ENCODE assay signal across 2 cellular contexts in the genomic region with DNA sequence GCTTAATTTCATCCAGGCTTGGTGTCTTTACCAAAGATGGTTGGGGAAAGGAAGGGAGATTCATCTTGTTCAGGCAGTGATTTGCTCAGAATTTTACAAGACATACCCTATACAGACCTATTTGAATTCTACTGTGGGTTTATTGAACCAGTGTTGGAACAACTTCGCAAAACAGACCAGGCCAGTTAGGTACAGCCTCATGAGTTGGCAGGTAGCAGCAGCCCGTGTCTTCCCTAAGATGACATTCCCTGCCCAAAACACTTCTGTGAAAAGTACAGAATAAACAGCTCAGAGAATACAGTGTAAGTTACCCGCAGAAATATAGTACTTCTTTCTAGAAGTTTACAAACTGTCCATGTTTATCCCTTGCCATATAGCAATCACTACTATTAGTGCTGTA.
TF ChIP-seq lines count a peak whose summit lies in the region.

No MANE protein-coding gene starts in this region.

TF ChIP-seq in HepG2, 621 proteins besides CTCF, POLR2A, EP300 and RAD21:
- no peak for TF ChIP-seq SRY (CRISPR knock-in tag; IDR thresholded peaks at IDR 0.05)
- TF ChIP-seq MYC (CRISPR knock-in tag; IDR thresholded peaks at IDR 0.05; ENCODE audit: borderline replicate concordance): no peak
- TF ChIP-seq TCF7L2 (IDR thresholded peaks at IDR 0.05; ENCODE audit: low read depth, low read length): no peak
- TF ChIP-seq ZNF10 (CRISPR knock-in tag; IDR thresholded peaks at IDR 0.05; ENCODE audit: borderline replicate concordance, low read depth): no peak
- no peak for TF ChIP-seq ZNF234 (CRISPR knock-in tag; conservative IDR thresholded peaks at IDR 0.05)
- TF ChIP-seq JUN (CRISPR knock-in tag; IDR thresholded peaks at IDR 0.05): no peak
- TF ChIP-seq LCORL (IDR thresholded peaks at IDR 0.05): no peak
- no peak for TF ChIP-seq LCORL (CRISPR knock-in tag; IDR thresholded peaks at IDR 0.05)
- TF ChIP-seq, protein P1, sequence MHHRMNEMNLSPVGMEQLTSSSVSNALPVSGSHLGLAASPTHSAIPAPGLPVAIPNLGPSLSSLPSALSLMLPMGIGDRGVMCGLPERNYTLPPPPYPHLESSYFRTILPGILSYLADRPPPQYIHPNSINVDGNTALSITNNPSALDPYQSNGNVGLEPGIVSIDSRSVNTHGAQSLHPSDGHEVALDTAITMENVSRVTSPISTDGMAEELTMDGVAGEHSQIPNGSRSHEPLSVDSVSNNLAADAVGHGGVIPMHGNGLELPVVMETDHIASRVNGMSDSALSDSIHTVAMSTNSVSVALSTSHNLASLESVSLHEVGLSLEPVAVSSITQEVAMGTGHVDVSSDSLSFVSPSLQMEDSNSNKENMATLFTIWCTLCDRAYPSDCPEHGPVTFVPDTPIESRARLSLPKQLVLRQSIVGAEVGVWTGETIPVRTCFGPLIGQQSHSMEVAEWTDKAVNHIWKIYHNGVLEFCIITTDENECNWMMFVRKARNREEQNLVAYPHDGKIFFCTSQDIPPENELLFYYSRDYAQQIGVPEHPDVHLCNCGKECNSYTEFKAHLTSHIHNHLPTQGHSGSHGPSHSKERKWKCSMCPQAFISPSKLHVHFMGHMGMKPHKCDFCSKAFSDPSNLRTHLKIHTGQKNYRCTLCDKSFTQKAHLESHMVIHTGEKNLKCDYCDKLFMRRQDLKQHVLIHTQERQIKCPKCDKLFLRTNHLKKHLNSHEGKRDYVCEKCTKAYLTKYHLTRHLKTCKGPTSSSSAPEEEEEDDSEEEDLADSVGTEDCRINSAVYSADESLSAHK (CRISPR knock-in tag; IDR thresholded peaks at IDR 0.05; ENCODE audit: borderline replicate concordance): no peak
- TF ChIP-seq, protein P2, sequence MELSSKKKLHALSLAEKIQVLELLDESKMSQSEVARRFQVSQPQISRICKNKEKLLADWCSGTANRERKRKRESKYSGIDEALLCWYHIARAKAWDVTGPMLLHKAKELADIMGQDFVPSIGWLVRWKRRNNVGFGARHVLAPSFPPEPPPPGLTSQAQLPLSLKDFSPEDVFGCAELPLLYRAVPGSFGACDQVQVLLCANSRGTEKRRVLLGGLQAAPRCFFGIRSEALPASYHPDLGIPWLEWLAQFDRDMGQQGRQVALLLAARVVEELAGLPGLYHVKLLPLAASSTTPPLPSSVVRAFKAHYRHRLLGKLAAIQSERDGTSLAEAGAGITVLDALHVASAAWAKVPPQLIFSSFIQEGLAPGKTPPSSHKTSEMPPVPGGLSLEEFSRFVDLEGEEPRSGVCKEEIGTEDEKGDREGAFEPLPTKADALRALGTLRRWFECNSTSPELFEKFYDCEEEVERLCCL (CRISPR knock-in tag; IDR thresholded peaks at IDR 0.05; ENCODE audit: borderline replicate concordance): no peak
- TF ChIP-seq KDM5B (CRISPR knock-in tag; IDR thresholded peaks at IDR 0.05; ENCODE audit: borderline replicate concordance): no peak
- no peak for TF ChIP-seq NRL (CRISPR knock-in tag; IDR thresholded peaks at IDR 0.05; ENCODE audit: borderline replicate concordance)
- TF ChIP-seq, protein P3, sequence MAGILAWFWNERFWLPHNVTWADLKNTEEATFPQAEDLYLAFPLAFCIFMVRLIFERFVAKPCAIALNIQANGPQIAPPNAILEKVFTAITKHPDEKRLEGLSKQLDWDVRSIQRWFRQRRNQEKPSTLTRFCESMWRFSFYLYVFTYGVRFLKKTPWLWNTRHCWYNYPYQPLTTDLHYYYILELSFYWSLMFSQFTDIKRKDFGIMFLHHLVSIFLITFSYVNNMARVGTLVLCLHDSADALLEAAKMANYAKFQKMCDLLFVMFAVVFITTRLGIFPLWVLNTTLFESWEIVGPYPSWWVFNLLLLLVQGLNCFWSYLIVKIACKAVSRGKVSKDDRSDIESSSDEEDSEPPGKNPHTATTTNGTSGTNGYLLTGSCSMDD (CRISPR knock-in tag; IDR thresholded peaks at IDR 0.05): no peak
- TF ChIP-seq, protein P4, sequence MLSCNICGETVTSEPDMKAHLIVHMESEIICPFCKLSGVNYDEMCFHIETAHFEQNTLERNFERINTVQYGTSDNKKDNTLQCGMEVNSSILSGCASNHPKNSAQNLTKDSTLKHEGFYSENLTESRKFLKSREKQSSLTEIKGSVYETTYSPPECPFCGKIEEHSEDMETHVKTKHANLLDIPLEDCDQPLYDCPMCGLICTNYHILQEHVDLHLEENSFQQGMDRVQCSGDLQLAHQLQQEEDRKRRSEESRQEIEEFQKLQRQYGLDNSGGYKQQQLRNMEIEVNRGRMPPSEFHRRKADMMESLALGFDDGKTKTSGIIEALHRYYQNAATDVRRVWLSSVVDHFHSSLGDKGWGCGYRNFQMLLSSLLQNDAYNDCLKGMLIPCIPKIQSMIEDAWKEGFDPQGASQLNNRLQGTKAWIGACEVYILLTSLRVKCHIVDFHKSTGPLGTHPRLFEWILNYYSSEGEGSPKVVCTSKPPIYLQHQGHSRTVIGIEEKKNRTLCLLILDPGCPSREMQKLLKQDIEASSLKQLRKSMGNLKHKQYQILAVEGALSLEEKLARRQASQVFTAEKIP (CRISPR knock-in tag; IDR thresholded peaks at IDR 0.05; ENCODE audit: borderline replicate concordance): no peak
TF ChIP-seq in HepG2: peak in this region for 0.

TF ChIP-seq in GM23338, 12 proteins besides CTCF, POLR2A, EP300 and RAD21:
- TF ChIP-seq ZNF331 (CRISPR knock-in tag; IDR thresholded peaks at IDR 0.05; ENCODE audit: low read depth) (no peak), CREB1 (CRISPR knock-in tag; IDR thresholded peaks at IDR 0.05; ENCODE audit: low read depth) (no peak), STAT1 (IDR thresholded peaks at IDR 0.05; ENCODE audit: unreplicated experiment) (no peak)
TF ChIP-seq in GM23338: peak in this region for 0.
